In the genomic region with DNA sequence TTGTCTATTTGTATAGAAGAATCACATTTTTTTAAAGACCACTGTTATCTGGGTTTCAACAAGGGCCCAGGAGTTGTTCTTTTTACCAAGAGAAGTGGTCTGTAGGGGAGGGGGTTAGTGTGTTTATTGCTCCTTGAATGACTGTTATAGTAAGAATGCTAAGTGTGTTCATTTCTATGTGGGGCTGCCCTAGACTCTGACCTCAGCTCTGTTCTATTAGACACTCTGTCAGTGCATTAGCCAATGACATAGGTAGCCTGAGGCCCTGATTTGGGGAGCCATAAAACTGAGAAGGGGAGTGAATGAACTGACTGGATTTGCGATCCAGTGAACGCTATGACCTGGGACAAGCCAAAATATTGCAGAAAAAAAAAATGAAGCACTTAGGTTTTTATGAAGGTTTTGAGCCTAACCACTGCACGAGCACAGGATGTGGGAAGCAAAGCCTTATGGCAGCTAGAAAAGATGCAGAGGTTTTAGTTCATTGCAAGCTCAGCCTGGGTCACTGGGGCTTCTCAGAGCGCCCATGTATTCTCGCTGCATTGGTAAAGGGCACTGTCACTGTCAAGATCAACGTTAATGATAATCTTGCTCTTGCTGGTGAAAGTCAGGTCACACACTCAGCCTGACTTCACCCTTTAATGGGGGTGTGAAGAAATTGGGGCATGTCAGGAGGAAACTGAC, we compare ENCODE assay signal across 13 cellular contexts.
A peak's percentile ranks its signal among the peaks of the same experiment; 100 is the strongest.
DNase-seq lines count a peak whose midpoint lies in the region; ATAC-seq and TF ChIP-seq lines count a peak whose summit lies in the region.
"Had no signal": no experiment of that assay in that cellular context is flagged by ENCODE, and none has a peak within 500 bp of the region (broad histone marks: within the 10 kb centered on the region; RNA-seq: fewer than 3 reads in every experiment).

No MANE protein-coding gene starts in this region.

- peak overlapping the region; percentile 34 for H3K4me3 ChIP-seq in CD8-positive, alpha-beta T cell (ENCODE audit: low read depth, low read length)
- H3K4me3 ChIP-seq in naive thymus-derived CD4-positive, alpha-beta T cell (ENCODE audit: low read length), result peak overlapping the region; percentile 37
- no peak overlapping the region for H3K4me3 ChIP-seq in colonic mucosa
- H3K4me3 ChIP-seq: testis had no signal

- POLR2A ChIA-PET in CD8-positive, alpha-beta T cell (lab: Charles Lee), result interaction anchor here (0.6 to 2.3 kb wide), 15 partner anchors 11 to 104 kb away, joined by 3 to 11 read pairs (median 4); a partner anchor contains a TSS
- POLR2A ChIA-PET in naive thymus-derived CD4-positive, alpha-beta T cell (lab: Charles Lee), result interaction anchor here (0.6 to 2.1 kb wide), 17 partner anchors 10 to 386 kb away, joined by 3 to 12 read pairs (median 3); no protein-coding TSS in a partner anchor
- POLR2A ChIA-PET in HEK293T (lab: Yijun Ruan, JAX), result no interaction called here

- no peaks in the 10 kb centered on the region for H3K27me3 ChIP-seq in CD8-positive, alpha-beta T cell (ENCODE audit: insufficient read depth, low read length)
- no peaks in the 10 kb centered on the region for H3K27me3 ChIP-seq in naive thymus-derived CD4-positive, alpha-beta T cell (ENCODE audit: control insufficient read depth in 2 of 2, insufficient read depth in 2 of 2, low read length in 2 of 2)
- H3K27me3 ChIP-seq in colonic mucosa, result no peaks in the 10 kb centered on the region
- H3K27me3 ChIP-seq: testis had no signal

- H3K9ac ChIP-seq in colonic mucosa (ENCODE audit: low read depth in 2 of 2, low read length in 2 of 2), result no peak overlapping the region

- H3K4me1 ChIP-seq in CD8-positive, alpha-beta T cell (ENCODE audit: insufficient read depth, low read length), result peaks cover 100% of the 10 kb centered on the region
- H3K4me1 ChIP-seq in naive thymus-derived CD4-positive, alpha-beta T cell (ENCODE audit: control insufficient read depth in 2 of 2, insufficient read depth in 2 of 2, low read length in 2 of 2), result peaks cover 96 to 99% of the 10 kb centered on the region in 2 donors
- H3K4me1 ChIP-seq in colonic mucosa, result no peaks in the 10 kb centered on the region
- H3K4me1 ChIP-seq: testis had no signal

- intact Hi-C loops in CD8-positive, alpha-beta T cell (cut with DNase I, micrococcal nuclease), result loop anchor here in 1 of 2 experiments (1.0 to 5.0 kb wide), 6 partner anchors 14 to 68 kb away; a partner anchor contains a TSS
- intact Hi-C loops in naive thymus-derived CD4-positive, alpha-beta T cell (cut with micrococcal nuclease), result loop anchor here (1.0 to 10.0 kb wide), 8 partner anchors 8 to 67 kb away; no protein-coding TSS in a partner anchor
- intact Hi-C loops in colonic mucosa (cut with DNase I), result no loop called here

- peaks cover 6% of the 10 kb centered on the region for H3K36me3 Mint-ChIP-seq in CD8-positive, alpha-beta T cell
- peaks cover 0 to 16% (median 0%) of the 10 kb centered on the region in 5 donors for H3K36me3 Mint-ChIP-seq in naive thymus-derived CD4-positive, alpha-beta T cell
- H3K36me3 Mint-ChIP-seq: activated naive CD8-positive, alpha-beta T cell had no signal

- peak overlapping the region; percentile 25 for H3K27ac ChIP-seq in CD8-positive, alpha-beta T cell (ENCODE audit: low read depth, low read length)
- peak overlapping the region; percentile 71 for H3K27ac ChIP-seq in naive thymus-derived CD4-positive, alpha-beta T cell (ENCODE audit: low read depth, low read length)
- no peak overlapping the region for H3K27ac ChIP-seq in colonic mucosa
- H3K27ac ChIP-seq: testis had no signal

- H3K27me3 Mint-ChIP-seq in CD8-positive, alpha-beta T cell (ENCODE audit: low read depth), result no peaks in the 10 kb centered on the region
- no peaks in the 10 kb centered on the region for H3K27me3 Mint-ChIP-seq in naive thymus-derived CD4-positive, alpha-beta T cell
- H3K27me3 Mint-ChIP-seq: activated naive CD8-positive, alpha-beta T cell had no signal

- no peak overlapping the region for H3K4me3 Mint-ChIP-seq in CD8-positive, alpha-beta T cell
- no peak overlapping the region for H3K4me3 Mint-ChIP-seq in naive thymus-derived CD4-positive, alpha-beta T cell
- H3K4me3 Mint-ChIP-seq: activated naive CD8-positive, alpha-beta T cell had no signal

- peak; percentile 31 to 77 (median 54) for DNase-seq in CD8-positive, alpha-beta T cell
- DNase-seq in activated T-cell treated with anti-CD3 and anti-CD28 coated beads, Interleukin-2, amount 50 U/mL, for 1 hour, result peak; percentile 49
- peak in 8 of 9 donors; percentile 44 to 79 (median 72) for DNase-seq in naive thymus-derived CD4-positive, alpha-beta T cell
- DNase-seq in HEK293T (ENCODE audit: extremely low spot score), result no peak
- DNase-seq in medulla oblongata (ENCODE audit: extremely low spot score), result no peak
- DNase-seq in colonic mucosa, result no peak
- DNase-seq: cortex of kidney, NCI-H226, RPMI8226, testis had no signal

- no peaks in the 10 kb centered on the region for H3K9me3 Mint-ChIP-seq in CD8-positive, alpha-beta T cell
- H3K9me3 Mint-ChIP-seq in naive thymus-derived CD4-positive, alpha-beta T cell, result no peaks in the 10 kb centered on the region

- no peaks in the 10 kb centered on the region for H3K4me1 Mint-ChIP-seq in CD8-positive, alpha-beta T cell (ENCODE audit: low read depth)
- peaks cover 0 to 41% (median 10%) of the 10 kb centered on the region in 7 donors for H3K4me1 Mint-ChIP-seq in naive thymus-derived CD4-positive, alpha-beta T cell

- ATAC-seq in CD8-positive, alpha-beta T cell, result peak; percentile 52
- ATAC-seq in HG02885 (IDR thresholded peaks at IDR 0.05; ENCODE audit: poor library complexity, unreplicated experiment) (peak; percentile 17), GM19035 (IDR thresholded peaks at IDR 0.05; ENCODE audit: unreplicated experiment) (no peak)
- peak; percentile 75 for ATAC-seq in naive thymus-derived CD4-positive, alpha-beta T cell

- CTCF ChIA-PET in CD8-positive, alpha-beta T cell (lab: Charles Lee), result interaction anchor here (0.7 to 2.2 kb wide), 10 partner anchors 10 to 133 kb away, joined by 3 to 10 read pairs (median 3); no protein-coding TSS in a partner anchor
- CTCF ChIA-PET in naive thymus-derived CD4-positive, alpha-beta T cell (lab: Charles Lee), result interaction anchor here (0.6 to 0.9 kb wide), 2 partner anchors 63 to 143 kb away, joined by 3 to 5 read pairs; no protein-coding TSS in a partner anchor
- CTCF ChIA-PET in HEK293T (lab: Yijun Ruan, JAX), result no interaction called here

- no peak for TF ChIP-seq CTCF in CD8-positive, alpha-beta T cell (IDR thresholded peaks at IDR 0.05)
- TF ChIP-seq CTCF in colonic mucosa (IDR thresholded peaks at IDR 0.05), result no peak

- H3K27ac Mint-ChIP-seq in CD8-positive, alpha-beta T cell, result no peak overlapping the region
- H3K27ac Mint-ChIP-seq in naive thymus-derived CD4-positive, alpha-beta T cell, result no peak overlapping the region
- H3K27ac Mint-ChIP-seq: activated naive CD8-positive, alpha-beta T cell had no signal

- no peaks in the 10 kb centered on the region for H3K9me3 ChIP-seq in CD8-positive, alpha-beta T cell (ENCODE audit: low read length)
- no peaks in the 10 kb centered on the region for H3K9me3 ChIP-seq in naive thymus-derived CD4-positive, alpha-beta T cell (ENCODE audit: control insufficient read depth in 2 of 3, low read length in 3 of 3)
- H3K9me3 ChIP-seq in colonic mucosa, result no peaks in the 10 kb centered on the region
- H3K9me3 ChIP-seq: testis had no signal

- H3K36me3 ChIP-seq in CD8-positive, alpha-beta T cell (ENCODE audit: insufficient read depth, low read length), result no peaks in the 10 kb centered on the region
- H3K36me3 ChIP-seq in naive thymus-derived CD4-positive, alpha-beta T cell (ENCODE audit: control insufficient read depth in 2 of 3, insufficient read depth in 3 of 3, low read length in 3 of 3), result no peaks in the 10 kb centered on the region
- no peaks in the 10 kb centered on the region for H3K36me3 ChIP-seq in colonic mucosa

TF ChIP-seq in HEK293T, 16 proteins besides CTCF, POLR2A, EP300 and RAD21:
- no peak for TF ChIP-seq TARDBP (IDR thresholded peaks at IDR 0.05)
- TF ChIP-seq FOXM1 (IDR thresholded peaks at IDR 0.05; ENCODE audit: borderline replicate concordance), result no peak
- no peak for TF ChIP-seq BHLHE40 (IDR thresholded peaks at IDR 0.05; ENCODE audit: borderline replicate concordance)
- no peak for TF ChIP-seq SUZ12 (IDR thresholded peaks at IDR 0.05)
- TF ChIP-seq FOXK2 (IDR thresholded peaks at IDR 0.05), result no peak
- no peak for TF ChIP-seq HDGF (IDR thresholded peaks at IDR 0.05; ENCODE audit: borderline replicate concordance)
- TF ChIP-seq NFRKB (IDR thresholded peaks at IDR 0.05), result no peak
- TF ChIP-seq CTBP1 (IDR thresholded peaks at IDR 0.05; ENCODE audit: borderline replicate concordance), result no peak
- TF ChIP-seq SP1 (IDR thresholded peaks at IDR 0.05), result no peak
- TF ChIP-seq ZNF384 (IDR thresholded peaks at IDR 0.05), result no peak
- no peak for TF ChIP-seq FOXA1 (IDR thresholded peaks at IDR 0.05)
- TF ChIP-seq, protein P1, sequence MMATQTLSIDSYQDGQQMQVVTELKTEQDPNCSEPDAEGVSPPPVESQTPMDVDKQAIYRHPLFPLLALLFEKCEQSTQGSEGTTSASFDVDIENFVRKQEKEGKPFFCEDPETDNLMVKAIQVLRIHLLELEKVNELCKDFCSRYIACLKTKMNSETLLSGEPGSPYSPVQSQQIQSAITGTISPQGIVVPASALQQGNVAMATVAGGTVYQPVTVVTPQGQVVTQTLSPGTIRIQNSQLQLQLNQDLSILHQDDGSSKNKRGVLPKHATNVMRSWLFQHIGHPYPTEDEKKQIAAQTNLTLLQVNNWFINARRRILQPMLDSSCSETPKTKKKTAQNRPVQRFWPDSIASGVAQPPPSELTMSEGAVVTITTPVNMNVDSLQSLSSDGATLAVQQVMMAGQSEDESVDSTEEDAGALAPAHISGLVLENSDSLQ (IDR thresholded peaks at IDR 0.05), result no peak

Comparison
In these comparisons a context has a peak if more than half of its experiments do, and no peak if none do; other contexts are left out.
1. DNase-seq: peak in CD8-positive, alpha-beta T cell (7 of 7), activated T-cell treated with anti-CD3 and anti-CD28 coated beads, Interleukin-2, amount 50 U/mL, for 1 hour (single experiment) and naive thymus-derived CD4-positive, alpha-beta T cell (8 of 9); none in HEK293T (single experiment), medulla oblongata (single experiment) and colonic mucosa (single experiment).